ENCODE assay signal across 9 cellular contexts in the genomic region with DNA sequence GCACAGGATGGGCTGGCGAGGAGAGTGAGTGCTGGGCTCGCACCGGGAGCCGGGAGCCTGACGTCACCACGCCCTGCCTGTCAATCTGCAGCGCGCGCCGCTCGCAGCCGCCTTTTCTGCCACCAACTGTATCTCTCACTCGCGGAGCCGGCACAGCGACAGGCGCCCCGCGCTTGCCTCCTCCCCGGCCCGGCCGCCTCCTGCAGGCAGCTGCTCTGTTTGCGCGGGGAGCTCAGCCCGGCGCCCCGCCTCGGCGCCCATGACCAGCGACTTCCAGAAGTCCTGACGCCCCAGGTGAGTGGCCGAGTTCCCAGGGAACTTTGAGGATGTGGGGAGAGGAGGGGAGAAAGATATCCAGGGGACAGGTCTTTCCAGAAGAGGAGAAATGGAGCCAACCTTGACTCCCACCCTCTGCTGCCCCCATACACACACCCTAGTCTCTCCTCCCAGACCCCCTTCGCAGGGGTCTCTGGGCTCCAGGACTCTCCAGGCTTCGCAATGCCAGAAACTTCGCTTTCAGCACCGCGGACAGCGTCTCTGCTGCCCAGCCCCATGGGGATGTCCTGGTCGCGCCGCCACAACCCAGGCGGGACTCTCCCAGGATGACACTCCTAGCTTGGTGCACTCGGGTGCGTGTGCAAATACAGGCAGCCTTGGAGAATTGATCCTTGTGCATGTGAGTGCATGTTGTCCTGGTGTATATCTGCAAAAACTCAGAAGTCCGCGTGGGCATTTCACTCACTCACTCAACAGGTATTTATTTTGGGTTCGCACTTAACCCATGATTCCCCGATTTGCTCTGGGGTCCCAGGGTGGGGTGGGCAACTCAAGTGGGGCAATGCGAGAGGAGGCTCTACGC. TPM values are rescaled to one million over a fixed set of nuclear protein-coding genes. Genes with fewer than 3 reads are reported as not detected.
DNase-seq lines count a peak whose midpoint lies in the region; ATAC-seq and TF ChIP-seq lines count a peak whose summit lies in the region.
"Had no signal": no experiment of that assay in that cellular context is flagged by ENCODE, and none has a peak within 500 bp of the region (broad histone marks: within the 10 kb centered on the region; RNA-seq: fewer than 3 reads in every experiment).

A gene with protein sequence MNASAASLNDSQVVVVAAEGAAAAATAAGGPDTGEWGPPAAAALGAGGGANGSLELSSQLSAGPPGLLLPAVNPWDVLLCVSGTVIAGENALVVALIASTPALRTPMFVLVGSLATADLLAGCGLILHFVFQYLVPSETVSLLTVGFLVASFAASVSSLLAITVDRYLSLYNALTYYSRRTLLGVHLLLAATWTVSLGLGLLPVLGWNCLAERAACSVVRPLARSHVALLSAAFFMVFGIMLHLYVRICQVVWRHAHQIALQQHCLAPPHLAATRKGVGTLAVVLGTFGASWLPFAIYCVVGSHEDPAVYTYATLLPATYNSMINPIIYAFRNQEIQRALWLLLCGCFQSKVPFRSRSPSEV (plus strand): TSS at position 138 of the 859 bp plus-strand sequence. CDS start 802 bp downstream, outside the sequence.

- H3K9ac ChIP-seq in iPS-18a (ENCODE audit: low read length): no peak within 1 kb of the TSS

- ATAC-seq in GM21423 (IDR thresholded peaks at IDR 0.05; ENCODE audit: unreplicated experiment): no peak

- H3K36me3 ChIP-seq in iPS-18a (ENCODE audit: control insufficient read depth, low read depth, low read length): no peaks in the 10 kb centered on the region

- TF ChIP-seq CTCF in astrocyte of the cerebellum (IDR thresholded peaks at IDR 0.05; ENCODE audit: low read depth, low read length, missing control alignments): no peak

- H3K4me3 ChIP-seq in astrocyte of the cerebellum (ENCODE audit: low read depth, low read length) (no peak within 1 kb of the TSS), iPS-18a (ENCODE audit: low read length) (peak within 1 kb of the TSS; percentile 80)

- H3K9me3 ChIP-seq in iPS-18a (ENCODE audit: control insufficient read depth, low read depth, low read length): no peaks in the 10 kb centered on the region

- peaks cover 24% of the 10 kb centered on the region for H3K27me3 ChIP-seq in iPS-18a (ENCODE audit: control insufficient read depth, insufficient read depth, low read length)

- no peaks in the 10 kb centered on the region for H3K4me1 ChIP-seq in iPS-18a (ENCODE audit: control insufficient read depth, low read depth, low read length)

- no peak within 1 kb of the TSS for H3K27ac ChIP-seq in iPS-18a (ENCODE audit: low read length)

- in situ Hi-C loops in KBM-7 (cut with MboI; ENCODE audit: low pct_unique_long_range_greater_than_20kb, low sequenced_read_pairs): no loop called here
- in situ Hi-C loops in astrocyte of the cerebellum (cut with HindIII; ENCODE audit: low sequenced_read_pairs): no loop called here

- DNase-seq in DMS53 treated with DMSO at 0.1 percent for 48 hours (lab: John Stamatoyannopoulos, UW; ENCODE audit: unreplicated experiment): peak; percentile 49
- DNase-seq in KBM-7: peak; percentile 48
- peak; percentile 46 for DNase-seq in RPMI7951 (ENCODE audit: low read depth)
- DNase-seq in astrocyte of the cerebellum (ENCODE audit: low read depth): peak; percentile 11
- peak; percentile 35 for DNase-seq in stimulated activated CD4-positive, alpha-beta T cell treated with anti-CD3 and anti-CD28 coated beads, Interleukin-12 subunit alpha, Interleukin-12 subunit beta, amount 100 ng/mL, for 4 hours
- no peak for DNase-seq in GOT3 (lab: John Stamatoyannopoulos, UW)

RNA-seq across cellular contexts. Expression of the gene that starts here (rescaled TPM):
- total RNA-seq in RPMI7951 (2014; rRNA removed; shearing (Covaris generic)): not detected in 2 replicates
- total RNA-seq: epithelial cell of proximal tubule had no signal

Comparison
In these comparisons a context has a peak if more than half of its experiments do, and no peak if none do; other contexts are left out.
1. Peak in DNase-seq in RPMI7951; RNA of the gene not detected or under 1 TPM.